8 cellular contexts compared by ENCODE assay signal in genomic region chr5:73312146-73312871, GRCh38.
DNase-seq lines count a peak whose midpoint lies in the region; ATAC-seq lines count a peak whose summit lies in the region.

No MANE protein-coding gene starts in this region.

- H3K4me3 ChIP-seq in BLaER1 treated with 17β-estradiol and CSF1 and Interleukin-3, amounts not matched to agents 10 nM and 100 nM: no peak overlapping the region
- no peak overlapping the region for H3K4me3 ChIP-seq in Jurkat, Clone E6-1 (ENCODE audit: low read length)
- H3K4me3 ChIP-seq in adipocyte (ENCODE audit: low read length): no peak overlapping the region

- peak; percentile 90 for DNase-seq in Jurkat, Clone E6-1 (ENCODE audit: low read depth, low spot score)
- DNase-seq in adipocyte (ENCODE audit: low read depth) (peak; percentile 67), lung microvascular endothelial cell (ENCODE audit: low read depth in 2 of 2) (peak; percentile 25 to 66), occipital lobe (lab: John Stamatoyannopoulos, UW) (no peak)

- H3K4me1 ChIP-seq in BLaER1 treated with 17β-estradiol and CSF1 and Interleukin-3, amounts not matched to agents 10 nM and 100 nM: peaks cover 7 to 28% (median 22%) of the 10 kb centered on the region in 10 experiments; a peak in 19 of 20 replicates
- H3K4me1 ChIP-seq in adipocyte (ENCODE audit: control insufficient read depth, insufficient read depth, low read length): peaks cover 21% of the 10 kb centered on the region

- peaks cover 0 to 36% (median 14%) of the 10 kb centered on the region in 11 experiments; a peak in 13 of 22 replicates for H3K27me3 ChIP-seq in BLaER1 treated with 17β-estradiol and CSF1 and Interleukin-3, amounts not matched to agents 10 nM and 100 nM
- peaks cover 11% of the 10 kb centered on the region for H3K27me3 ChIP-seq in adipocyte (replicated peaks; ENCODE audit: control insufficient read depth, insufficient read depth, low read length)

- H3K9me3 ChIP-seq in BLaER1 treated with 17β-estradiol and CSF1 and Interleukin-3, amounts not matched to agents 10 nM and 100 nM (replicated peaks in 1 of 11): no peaks in the 10 kb centered on the region
- H3K9me3 ChIP-seq in adipocyte (ENCODE audit: control insufficient read depth, low read length): no peaks in the 10 kb centered on the region

- no peak overlapping the region for H3K9ac ChIP-seq in BLaER1 treated with 17β-estradiol and CSF1 and Interleukin-3, amounts not matched to agents 10 nM and 100 nM
- peak overlapping the region; percentile 51 for H3K9ac ChIP-seq in adipocyte (ENCODE audit: low read length)

- H3K27ac ChIP-seq in BLaER1 treated with 17β-estradiol and CSF1 and Interleukin-3, amounts not matched to agents 10 nM and 100 nM: no peak overlapping the region

- no peaks in the 10 kb centered on the region; a peak in 1 of 22 replicates for H4K20me1 ChIP-seq in BLaER1 treated with 17β-estradiol and CSF1 and Interleukin-3, amounts not matched to agents 10 nM and 100 nM

- H3K36me3 ChIP-seq in BLaER1 treated with 17β-estradiol and CSF1 and Interleukin-3, amounts not matched to agents 10 nM and 100 nM: no peaks in the 10 kb centered on the region
- H3K36me3 ChIP-seq in adipocyte (ENCODE audit: control insufficient read depth, insufficient read depth, low read length, severe bottlenecking): no peaks in the 10 kb centered on the region

- ATAC-seq in GM19395 (IDR thresholded peaks at IDR 0.05; ENCODE audit: unreplicated experiment) (no peak), GM21423 (IDR thresholded peaks at IDR 0.05; ENCODE audit: unreplicated experiment) (no peak), HG03354 (IDR thresholded peaks at IDR 0.05; ENCODE audit: poor library complexity, severe bottlenecking, unreplicated experiment) (no peak)

- peak overlapping the region; percentile 28 to 68 (median 45) for H3K4me2 ChIP-seq in BLaER1 treated with 17β-estradiol and CSF1 and Interleukin-3, amounts not matched to agents 10 nM and 100 nM
